In the genomic region with DNA sequence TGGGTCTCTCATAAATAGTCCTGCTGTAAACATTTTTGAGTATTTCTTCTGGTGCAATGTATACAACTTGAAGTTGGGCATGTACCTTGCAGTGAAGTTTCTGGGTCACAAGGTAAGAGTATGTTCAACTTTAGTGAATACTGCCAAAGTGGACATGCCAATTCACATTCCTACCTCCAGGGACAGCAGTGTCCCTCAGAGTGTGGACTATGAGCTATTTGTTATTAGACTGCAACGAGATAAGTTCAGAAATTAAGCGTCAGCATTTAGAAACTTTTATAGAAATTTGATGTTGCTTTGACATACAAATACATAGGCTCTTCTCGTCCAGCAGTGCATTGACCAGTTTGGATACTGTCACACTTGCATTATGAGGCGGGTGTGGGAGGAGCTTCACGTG, we compare ENCODE assay signal across 10 cellular contexts. TPM values are rescaled to one million over a fixed set of nuclear protein-coding genes. Genes with fewer than 3 reads are reported as not detected.
A peak's percentile ranks its signal among the peaks of the same experiment; 100 is the strongest.
DNase-seq lines count a peak whose midpoint lies in the region; ATAC-seq and TF ChIP-seq lines count a peak whose summit lies in the region.
"Had no signal": no experiment of that assay in that cellular context is flagged by ENCODE, and none has a peak within 500 bp of the region (broad histone marks: within the 10 kb centered on the region; RNA-seq: fewer than 3 reads in every experiment).

No MANE protein-coding gene starts in this region.

- CTCF ChIA-PET in CD8-positive, alpha-beta memory T cell (lab: Charles Lee), result no interaction called here

- no peaks in the 10 kb centered on the region for H4K20me1 ChIP-seq in BLaER1 treated with 17β-estradiol and CSF1 and Interleukin-3, amounts not matched to agents 10 nM and 100 nM
- H4K20me1 ChIP-seq in osteoblast (ENCODE audit: insufficient read depth, low read length), result no peaks in the 10 kb centered on the region

- H3K36me3 Mint-ChIP-seq in endodermal cell (ENCODE audit: low read depth), result no peaks in the 10 kb centered on the region
- peaks cover 10 to 27% (median 19%) of the 10 kb centered on the region in 3 donors for H3K36me3 Mint-ChIP-seq in CD8-positive, alpha-beta memory T cell

- TF ChIP-seq CTCF in endodermal cell (conservative IDR thresholded peaks at IDR 0.05) (peak; percentile 84), osteoblast (IDR thresholded peaks at IDR 0.05; ENCODE audit: extremely low read depth, low read depth, low read length) (peak; percentile 45)

- no peak overlapping the region for H3K9ac ChIP-seq in BLaER1 treated with 17β-estradiol and CSF1 and Interleukin-3, amounts not matched to agents 10 nM and 100 nM
- no peak overlapping the region for H3K9ac ChIP-seq in endodermal cell (ENCODE audit: extremely low read depth, low read length, poor library complexity, severe bottlenecking)

- peak overlapping the region; percentile 4 to 95 (median 57); a peak in 17 of 22 replicates for H3K4me2 ChIP-seq in BLaER1 treated with 17β-estradiol and CSF1 and Interleukin-3, amounts not matched to agents 10 nM and 100 nM
- no peak overlapping the region for H3K4me2 ChIP-seq in osteoblast (ENCODE audit: insufficient read depth, low read length)

- H3K27me3 ChIP-seq in BLaER1 treated with 17β-estradiol and CSF1 and Interleukin-3, amounts not matched to agents 10 nM and 100 nM, result peaks cover 22 to 28% (median 26%) of the 10 kb centered on the region in 11 experiments
- H3K27me3 ChIP-seq in endodermal cell (ENCODE audit: control insufficient read depth, insufficient read depth, low read length, poor library complexity, severe bottlenecking) (no peaks in the 10 kb centered on the region), osteoblast (ENCODE audit: insufficient read depth, low read length) (peaks cover 28% of the 10 kb centered on the region), aorta (ENCODE audit: control insufficient read depth in 1 of 2, insufficient read depth in 2 of 2, low read length in 1 of 2) (no peaks in the 10 kb centered on the region)
- H3K27me3 ChIP-seq in CD8-positive, alpha-beta memory T cell (ENCODE audit: insufficient read depth, low read length, poor library complexity, severe bottlenecking), result no peaks in the 10 kb centered on the region

- H3K27ac ChIP-seq in BLaER1 treated with 17β-estradiol and CSF1 and Interleukin-3, amounts not matched to agents 10 nM and 100 nM, result peak overlapping the region in 4 of 11 experiments; percentile 28 to 64 (median 42); a peak in 5 of 22 replicates
- H3K27ac ChIP-seq in endodermal cell (ENCODE audit: low read depth, low read length) (no peak overlapping the region), osteoblast (ENCODE audit: low read depth, low read length) (no peak overlapping the region), aorta (ENCODE audit: low read depth in 1 of 2, low read length in 2 of 2) (no peak overlapping the region)
- no peak overlapping the region for H3K27ac ChIP-seq in CD8-positive, alpha-beta memory T cell (ENCODE audit: low read depth, low read length)

- peaks cover 9 to 58% (median 50%) of the 10 kb centered on the region in 10 experiments; a peak in 19 of 20 replicates for H3K4me1 ChIP-seq in BLaER1 treated with 17β-estradiol and CSF1 and Interleukin-3, amounts not matched to agents 10 nM and 100 nM
- H3K4me1 ChIP-seq in endodermal cell (ENCODE audit: control insufficient read depth, insufficient read depth, low read length) (no peaks in the 10 kb centered on the region), osteoblast (ENCODE audit: insufficient read depth, low read length) (no peaks in the 10 kb centered on the region), aorta (ENCODE audit: control insufficient read depth in 1 of 2, insufficient read depth in 2 of 2, low read length in 2 of 2) (no peaks in the 10 kb centered on the region)
- H3K4me1 ChIP-seq in CD8-positive, alpha-beta memory T cell (ENCODE audit: insufficient read depth, low read length), result peaks cover 14% of the 10 kb centered on the region

- peaks cover 13% of the 10 kb centered on the region for H3K4me1 Mint-ChIP-seq in endodermal cell
- peaks cover 27 to 31% (median 28%) of the 10 kb centered on the region in 3 donors for H3K4me1 Mint-ChIP-seq in CD8-positive, alpha-beta memory T cell

- peaks cover 41% of the 10 kb centered on the region for H3K27me3 Mint-ChIP-seq in endodermal cell (ENCODE audit: insufficient read depth)
- no peaks in the 10 kb centered on the region for H3K27me3 Mint-ChIP-seq in CD8-positive, alpha-beta memory T cell

- intact Hi-C loops in aorta (cut with DNase I), result loop anchor here (10.0 kb wide), 2 partner anchors 208 to 218 kb away; no protein-coding TSS in a partner anchor

- peaks cover 0 to 18% (median 9%) of the 10 kb centered on the region in 11 experiments; a peak in 9 of 22 replicates for H3K9me3 ChIP-seq in BLaER1 treated with 17β-estradiol and CSF1 and Interleukin-3, amounts not matched to agents 10 nM and 100 nM (replicated peaks in 1 of 11)
- no peaks in the 10 kb centered on the region for H3K9me3 ChIP-seq in endodermal cell (ENCODE audit: control insufficient read depth, low read length)
- no peaks in the 10 kb centered on the region for H3K9me3 ChIP-seq in osteoblast (ENCODE audit: low read depth, low read length)
- no peaks in the 10 kb centered on the region for H3K9me3 ChIP-seq in CD8-positive, alpha-beta memory T cell (ENCODE audit: low read length)
- H3K9me3 ChIP-seq in aorta (ENCODE audit: control insufficient read depth, low read length), result no peaks in the 10 kb centered on the region

- no peak overlapping the region for H3K4me3 ChIP-seq in BLaER1 treated with 17β-estradiol and CSF1 and Interleukin-3, amounts not matched to agents 10 nM and 100 nM
- no peak overlapping the region for H3K4me3 ChIP-seq in endodermal cell (ENCODE audit: low read length)
- H3K4me3 ChIP-seq in osteoblast (ENCODE audit: insufficient read depth, low read length), result no peak overlapping the region
- H3K4me3 ChIP-seq in CD8-positive, alpha-beta memory T cell (ENCODE audit: low read length), result no peak overlapping the region
- H3K4me3 ChIP-seq in aorta (ENCODE audit: low read length in 2 of 2), result no peak overlapping the region

- 85 to 100% methylated on average over 3 to 5 of the region's 5 CpGs for WGBS in endodermal cell (ENCODE audit: insufficient coverage in 1 of 2, insufficient read length in 1 of 2), 2 experiments
- 62 to 72% methylated on average over 5 of the region's 5 CpGs for WGBS in aorta, 2 donors

- no peak overlapping the region for H3K4me3 Mint-ChIP-seq in endodermal cell
- H3K4me3 Mint-ChIP-seq in CD8-positive, alpha-beta memory T cell, result no peak overlapping the region

- H3K27ac Mint-ChIP-seq in endodermal cell, result no peak overlapping the region
- no peak overlapping the region for H3K27ac Mint-ChIP-seq in CD8-positive, alpha-beta memory T cell

- no peaks in the 10 kb centered on the region for H3K36me3 ChIP-seq in BLaER1 treated with 17β-estradiol and CSF1 and Interleukin-3, amounts not matched to agents 10 nM and 100 nM
- H3K36me3 ChIP-seq in endodermal cell (ENCODE audit: control insufficient read depth, insufficient read depth, low read length) (no peaks in the 10 kb centered on the region), osteoblast (ENCODE audit: insufficient read depth, low read length) (no peaks in the 10 kb centered on the region), aorta (ENCODE audit: control insufficient read depth in 1 of 2, insufficient read depth in 2 of 2, low read length in 1 of 2) (no peaks in the 10 kb centered on the region)
- H3K36me3 ChIP-seq in CD8-positive, alpha-beta memory T cell (ENCODE audit: insufficient read depth, low read length), result peaks cover 12% of the 10 kb centered on the region

- ATAC-seq in aorta (ENCODE audit: low FRiP score), result no peak

- no peak overlapping the region for H2AFZ ChIP-seq in osteoblast (ENCODE audit: low read length)

- DNase-seq in LoVo (ENCODE audit: low spot score) (peak; percentile 42), endodermal cell (peak; percentile 70), osteoblast (ENCODE audit: insufficient read length, low spot score, missing footprints) (no peak), superior temporal gyrus (ENCODE audit: extremely low spot score) (no peak), NCI-H187 (lab: John Stamatoyannopoulos, UW) (no peak), aorta (no peak)
- DNase-seq in CD8-positive, alpha-beta memory T cell, result no peak
- DNase-seq: activated T-cell treated with anti-CD3 and anti-CD28 coated beads, Interleukin-2, amount 50 U/mL, for 48 hours; SIG-M5 had no signal

- POLR2A ChIA-PET in CD8-positive, alpha-beta memory T cell (lab: Charles Lee), result no interaction called here

- no peaks in the 10 kb centered on the region for H3K9me3 Mint-ChIP-seq in endodermal cell
- H3K9me3 Mint-ChIP-seq in CD8-positive, alpha-beta memory T cell, result no peaks in the 10 kb centered on the region

- no peaks in the 10 kb centered on the region for H3K79me2 ChIP-seq in osteoblast (ENCODE audit: insufficient read depth, low read length)

RNA-seq across cellular contexts. Expression of a gene that starts 7.2 kb away (rescaled TPM):
- 100 to 1,000 TPM in 1 of 2 donors, 10 to 100 TPM in 1; 76.9 to 110 TPM for total RNA-seq in endodermal cell
- 53.8 TPM for polyA plus RNA-seq in endodermal cell (2013, experiment 1 of 2)
- 66.2 TPM for polyA plus RNA-seq in endodermal cell (2013, experiment 2 of 2)
- total RNA-seq in osteoblast, result 18.8 and 26.8 TPM in 2 replicates
- total RNA-seq in CD8-positive, alpha-beta memory T cell, result 1 to 10 TPM in 1 of 2 experiments, under 1 TPM in 1; 0.90 to 1.6 TPM
- 5.5 TPM for polyA plus RNA-seq in CD8-positive, alpha-beta memory T cell
- 100 to 1,000 TPM; 113 to 116 TPM for total RNA-seq in aorta
- polyA plus RNA-seq in aorta, result 10 to 100 TPM in 1 of 2 donors, 1 to 10 TPM in 1; 7.0 to 37.5 TPM

Comparison
In these comparisons a context has a peak if more than half of its experiments do, and no peak if none do; other contexts are left out.
1. DNase-seq: peak in LoVo (single experiment) and endodermal cell (single experiment); none in osteoblast (single experiment), superior temporal gyrus (single experiment), CD8-positive, alpha-beta memory T cell (0 of 5), NCI-H187 (0 of 2) and aorta (0 of 2).